1 cellular context compared by ENCODE assay signal in genomic region chr7:6637544-6638229, GRCh38.
A peak's percentile ranks its signal among the peaks of the same experiment; 100 is the strongest.
TF ChIP-seq lines count a peak whose summit lies in the region.

No MANE protein-coding gene starts in this region.

TF ChIP-seq in HEK293, 187 proteins besides CTCF, POLR2A, EP300 and RAD21 (continued from another document and continues in another):
- TF ChIP-seq, protein P1, sequence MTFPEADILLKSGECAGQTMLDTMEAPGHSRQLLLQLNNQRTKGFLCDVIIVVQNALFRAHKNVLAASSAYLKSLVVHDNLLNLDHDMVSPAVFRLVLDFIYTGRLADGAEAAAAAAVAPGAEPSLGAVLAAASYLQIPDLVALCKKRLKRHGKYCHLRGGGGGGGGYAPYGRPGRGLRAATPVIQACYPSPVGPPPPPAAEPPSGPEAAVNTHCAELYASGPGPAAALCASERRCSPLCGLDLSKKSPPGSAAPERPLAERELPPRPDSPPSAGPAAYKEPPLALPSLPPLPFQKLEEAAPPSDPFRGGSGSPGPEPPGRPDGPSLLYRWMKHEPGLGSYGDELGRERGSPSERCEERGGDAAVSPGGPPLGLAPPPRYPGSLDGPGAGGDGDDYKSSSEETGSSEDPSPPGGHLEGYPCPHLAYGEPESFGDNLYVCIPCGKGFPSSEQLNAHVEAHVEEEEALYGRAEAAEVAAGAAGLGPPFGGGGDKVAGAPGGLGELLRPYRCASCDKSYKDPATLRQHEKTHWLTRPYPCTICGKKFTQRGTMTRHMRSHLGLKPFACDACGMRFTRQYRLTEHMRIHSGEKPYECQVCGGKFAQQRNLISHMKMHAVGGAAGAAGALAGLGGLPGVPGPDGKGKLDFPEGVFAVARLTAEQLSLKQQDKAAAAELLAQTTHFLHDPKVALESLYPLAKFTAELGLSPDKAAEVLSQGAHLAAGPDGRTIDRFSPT (tag by site-specific recombination; IDR thresholded peaks at IDR 0.05): no peak
- TF ChIP-seq ZNF211 (tag by site-specific recombination; IDR thresholded peaks at IDR 0.05; ENCODE audit: low read depth) (no peak), ZNF239 (tag by site-specific recombination; IDR thresholded peaks at IDR 0.05) (no peak), KLF16 (tag by site-specific recombination; IDR thresholded peaks at IDR 0.05) (no peak), PBX3 (CRISPR knock-in tag; IDR thresholded peaks at IDR 0.05) (no peak), ZNF426 (tag by site-specific recombination; IDR thresholded peaks at IDR 0.05) (no peak), ZSCAN30 (tag by site-specific recombination; IDR thresholded peaks at IDR 0.05) (no peak), ZNF76 (tag by site-specific recombination; IDR thresholded peaks at IDR 0.05; ENCODE audit: borderline replicate concordance, low read depth) (no peak), ZNF23 (tag by site-specific recombination; IDR thresholded peaks at IDR 0.05; ENCODE audit: borderline replicate concordance) (no peak), ZNF692 (tag by site-specific recombination; IDR thresholded peaks at IDR 0.05) (no peak), ZNF175 (tag by site-specific recombination; IDR thresholded peaks at IDR 0.05) (no peak), ZNF530 (tag by site-specific recombination; IDR thresholded peaks at IDR 0.05; ENCODE audit: low read depth) (no peak), ZBTB20 (tag by site-specific recombination; IDR thresholded peaks at IDR 0.05) (no peak), ZNF155 (tag by site-specific recombination; IDR thresholded peaks at IDR 0.05) (no peak), ZNF10 (tag by site-specific recombination; IDR thresholded peaks at IDR 0.05) (no peak), ZNF248 (tag by site-specific recombination; IDR thresholded peaks at IDR 0.05) (no peak), WT1 (tag by site-specific recombination; IDR thresholded peaks at IDR 0.05) (no peak), ZSCAN16 (tag by site-specific recombination; IDR thresholded peaks at IDR 0.05) (no peak), HOXD13 (CRISPR knock-in tag; IDR thresholded peaks at IDR 0.05; ENCODE audit: borderline replicate concordance) (no peak), EGR2 (tag by site-specific recombination; IDR thresholded peaks at IDR 0.05; ENCODE audit: low read depth) (peak; percentile 28; the same call in 1 of the 2 replicates), OVOL3 (tag by site-specific recombination; IDR thresholded peaks at IDR 0.05) (no peak), INSM2 (tag by site-specific recombination; IDR thresholded peaks at IDR 0.05) (no peak), ZNF521 (tag by site-specific recombination; IDR thresholded peaks at IDR 0.05) (no peak), ZBTB21 (tag by site-specific recombination; IDR thresholded peaks at IDR 0.05) (no peak), ZBTB17 (tag by site-specific recombination; IDR thresholded peaks at IDR 0.05) (no peak), BCL11B (tag by site-specific recombination; IDR thresholded peaks at IDR 0.05; ENCODE audit: low read depth) (no peak), ZBTB6 (tag by site-specific recombination; IDR thresholded peaks at IDR 0.05) (no peak), ZNF132 (tag by site-specific recombination; IDR thresholded peaks at IDR 0.05; ENCODE audit: borderline replicate concordance) (no peak), ZNF366 (tag by site-specific recombination; conservative IDR thresholded peaks at IDR 0.05) (no peak), ZBTB11 (tag by site-specific recombination; conservative IDR thresholded peaks at IDR 0.05; ENCODE audit: low read depth) (no peak), PRDM6 (tag by site-specific recombination; IDR thresholded peaks at IDR 0.05) (no peak), ZNF791 (tag by site-specific recombination; IDR thresholded peaks at IDR 0.05) (no peak), ZBTB8A (tag by site-specific recombination; IDR thresholded peaks at IDR 0.05) (peak; percentile 76), ZNF785 (tag by site-specific recombination; IDR thresholded peaks at IDR 0.05) (no peak), ZNF596 (tag by site-specific recombination; IDR thresholded peaks at IDR 0.05) (no peak), ZNF768 (tag by site-specific recombination; IDR thresholded peaks at IDR 0.05) (no peak), ZNF777 (tag by site-specific recombination; IDR thresholded peaks at IDR 0.05; ENCODE audit: borderline replicate concordance) (no peak), ZFP41 (tag by site-specific recombination; IDR thresholded peaks at IDR 0.05; ENCODE audit: borderline replicate concordance) (no peak), ZNF449 (tag by site-specific recombination; IDR thresholded peaks at IDR 0.05) (no peak), ZIC2 (tag by site-specific recombination; IDR thresholded peaks at IDR 0.05) (peak; percentile 58), ZNF19 (tag by site-specific recombination; IDR thresholded peaks at IDR 0.05; ENCODE audit: low read depth) (no peak), ZNF157 (tag by site-specific recombination; IDR thresholded peaks at IDR 0.05) (no peak), ZNF169 (tag by site-specific recombination; IDR thresholded peaks at IDR 0.05) (no peak), ZNF654 (tag by site-specific recombination; IDR thresholded peaks at IDR 0.05; ENCODE audit: low read depth) (no peak), ZNF776 (tag by site-specific recombination; IDR thresholded peaks at IDR 0.05; ENCODE audit: borderline replicate concordance) (no peak), SCRT2 (tag by site-specific recombination; IDR thresholded peaks at IDR 0.05) (peak; percentile 61; the same call in 1 of the 2 replicates), ZNF677 (tag by site-specific recombination; IDR thresholded peaks at IDR 0.05) (no peak), ZNF701 (tag by site-specific recombination; IDR thresholded peaks at IDR 0.05) (no peak), ZNF266 (tag by site-specific recombination; IDR thresholded peaks at IDR 0.05; ENCODE audit: low read depth) (no peak), ZNF354C (tag by site-specific recombination; IDR thresholded peaks at IDR 0.05; ENCODE audit: borderline replicate concordance, low read depth) (no peak), ZNF561 (tag by site-specific recombination; IDR thresholded peaks at IDR 0.05; ENCODE audit: borderline replicate concordance) (no peak; the same call in 1 of the 2 replicates)
- TF ChIP-seq, protein P2, sequence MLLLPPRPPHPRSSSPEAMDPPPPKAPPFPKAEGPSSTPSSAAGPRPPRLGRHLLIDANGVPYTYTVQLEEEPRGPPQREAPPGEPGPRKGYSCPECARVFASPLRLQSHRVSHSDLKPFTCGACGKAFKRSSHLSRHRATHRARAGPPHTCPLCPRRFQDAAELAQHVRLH (tag by site-specific recombination; IDR thresholded peaks at IDR 0.05): no peak
- TF ChIP-seq, protein P3, sequence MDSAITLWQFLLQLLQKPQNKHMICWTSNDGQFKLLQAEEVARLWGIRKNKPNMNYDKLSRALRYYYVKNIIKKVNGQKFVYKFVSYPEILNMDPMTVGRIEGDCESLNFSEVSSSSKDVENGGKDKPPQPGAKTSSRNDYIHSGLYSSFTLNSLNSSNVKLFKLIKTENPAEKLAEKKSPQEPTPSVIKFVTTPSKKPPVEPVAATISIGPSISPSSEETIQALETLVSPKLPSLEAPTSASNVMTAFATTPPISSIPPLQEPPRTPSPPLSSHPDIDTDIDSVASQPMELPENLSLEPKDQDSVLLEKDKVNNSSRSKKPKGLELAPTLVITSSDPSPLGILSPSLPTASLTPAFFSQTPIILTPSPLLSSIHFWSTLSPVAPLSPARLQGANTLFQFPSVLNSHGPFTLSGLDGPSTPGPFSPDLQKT (IDR thresholded peaks at IDR 0.05; ENCODE audit: borderline replicate concordance, low read depth, low read length): no peak
